Comparison of ENCODE assay signal across 18 cellular contexts in genomic region chr5:103910002-103910401, GRCh38.
DNase-seq lines count a peak whose midpoint lies in the region; ATAC-seq and TF ChIP-seq lines count a peak whose summit lies in the region.
"Had no signal": no experiment of that assay in that cellular context is flagged by ENCODE, and none has a peak within 500 bp of the region (broad histone marks: within the 10 kb centered on the region; RNA-seq: fewer than 3 reads in every experiment).

No MANE protein-coding gene starts in this region.

- no peaks in the 10 kb centered on the region for H3K9me3 ChIP-seq in adipocyte (ENCODE audit: control insufficient read depth, low read length)
- no peaks in the 10 kb centered on the region for H3K9me3 ChIP-seq in upper lobe of left lung
- H3K9me3 ChIP-seq: BLaER1, Caco-2 had no signal

- H3K9ac ChIP-seq in adipocyte (ENCODE audit: low read length): no peak overlapping the region
- H3K9ac ChIP-seq: BLaER1 had no signal

- no peaks in the 10 kb centered on the region for H3K27me3 ChIP-seq in adipocyte (replicated peaks; ENCODE audit: control insufficient read depth, insufficient read depth, low read length)
- no peaks in the 10 kb centered on the region for H3K27me3 ChIP-seq in upper lobe of left lung
- H3K27me3 ChIP-seq: BLaER1 had no signal

- no peak overlapping the region for H3K27ac ChIP-seq in upper lobe of left lung
- H3K27ac ChIP-seq: 22Rv1, BLaER1 had no signal

- 71 to 82% methylated on average over 2 of the region's 2 CpGs for WGBS in upper lobe of left lung, 2 donors

- no peak for TF ChIP-seq POLR2A in upper lobe of left lung (IDR thresholded peaks at IDR 0.05)

- ATAC-seq in upper lobe of left lung (ENCODE audit: low FRiP score in 2 of 2): no peak
- no peak for ATAC-seq in HG02981 (IDR thresholded peaks at IDR 0.05; ENCODE audit: unreplicated experiment)
- no peak for ATAC-seq in GM21526 (IDR thresholded peaks at IDR 0.05; ENCODE audit: low FRiP score, unreplicated experiment)
- ATAC-seq: GM23338 had no signal

- H3K4me1 ChIP-seq in adipocyte (ENCODE audit: control insufficient read depth, insufficient read depth, low read length): peaks cover 3% of the 10 kb centered on the region
- H3K4me1 ChIP-seq in upper lobe of left lung: no peaks in the 10 kb centered on the region
- H3K4me1 ChIP-seq: BLaER1, Caco-2 had no signal

- H3K4me3 ChIP-seq in adipocyte (ENCODE audit: low read length) (no peak overlapping the region), upper lobe of left lung (no peak overlapping the region)
- H3K4me3 ChIP-seq: BLaER1, GM23338 had no signal

- DNase-seq in A172 (ENCODE audit: low spot score) (peak; percentile 58), adipocyte (ENCODE audit: low read depth) (peak; percentile 24), glomerular visceral epithelial cell (ENCODE audit: extremely low spot score) (peak; percentile 7), non-pigmented ciliary epithelial cell (ENCODE audit: low read depth) (peak; percentile 35), upper lobe of left lung (no peak), NCI-H748 (lab: John Stamatoyannopoulos, UW; ENCODE audit: unreplicated experiment) (no peak)
- DNase-seq: AML-193; Caco-2; CD8-positive, alpha-beta memory T cell; DND-41; GF-D8; H7; IMR-90 had no signal

- TF ChIP-seq EP300 in upper lobe of left lung (IDR thresholded peaks at IDR 0.05): no peak

- H3K36me3 ChIP-seq in adipocyte (ENCODE audit: control insufficient read depth, insufficient read depth, low read length, severe bottlenecking) (no peaks in the 10 kb centered on the region), upper lobe of left lung (no peaks in the 10 kb centered on the region)
- H3K36me3 ChIP-seq: BLaER1 had no signal

- TF ChIP-seq CTCF in upper lobe of left lung (IDR thresholded peaks at IDR 0.05): no peak

Comparison
In these comparisons a context has a peak if more than half of its experiments do, and no peak if none do; other contexts are left out.
1. DNase-seq: peak in A172 (single experiment), adipocyte (single experiment), glomerular visceral epithelial cell (single experiment) and non-pigmented ciliary epithelial cell (single experiment); none in upper lobe of left lung (0 of 2) and NCI-H748 (single experiment).